In genomic region chr2:28898048-28898447, GRCh38 we compare ENCODE assay signal across 16 cellular contexts. TPM values are rescaled to one million over a fixed set of nuclear protein-coding genes. Genes with fewer than 3 reads are reported as not detected.
DNase-seq lines count a peak whose midpoint lies in the region; ATAC-seq, FAIRE-seq and TF ChIP-seq lines count a peak whose summit lies in the region.
"Had no signal": no experiment of that assay in that cellular context is flagged by ENCODE, and none has a peak within 500 bp of the region (broad histone marks: within the 10 kb centered on the region; RNA-seq: fewer than 3 reads in every experiment).

No MANE protein-coding gene starts in this region.

- H3K4me1 Mint-ChIP-seq in CD8-positive, alpha-beta memory T cell, result peaks cover 59 to 76% (median 74%) of the 10 kb centered on the region in 3 donors
- H3K4me1 Mint-ChIP-seq in central memory CD8-positive, alpha-beta T cell, result peaks cover 44% of the 10 kb centered on the region

- peaks cover 0 to 22% (median 6%) of the 10 kb centered on the region in 3 donors for H3K36me3 Mint-ChIP-seq in CD8-positive, alpha-beta memory T cell
- H3K36me3 Mint-ChIP-seq in central memory CD8-positive, alpha-beta T cell (ENCODE audit: insufficient read depth), result peaks cover 20% of the 10 kb centered on the region

- BruUV-seq in OCI-LY7 (replicated peaks; lab: Mats Ljungman, UMichigan), result no TSS peak

- H3K36me3 ChIP-seq in CD8-positive, alpha-beta memory T cell (ENCODE audit: insufficient read depth, low read length), result no peaks in the 10 kb centered on the region
- peaks cover 83% of the 10 kb centered on the region for H3K36me3 ChIP-seq in OCI-LY7 (ENCODE audit: insufficient read depth, low read length)
- H3K36me3 ChIP-seq: prostate gland had no signal

- intact Hi-C loops in OCI-LY7 (cut with micrococcal nuclease; ENCODE audit: unreplicated experiment), result loop anchor here (5.0 kb wide), 1 partner anchor 146 kb away; the partner anchor contains the start of gene PPP1CB
- intact Hi-C loops in head of caudate nucleus (cut with DNase I), result no loop called here

- H3K9me3 ChIP-seq in A549 (no peaks in the 10 kb centered on the region), OCI-LY7 (ENCODE audit: low read length) (peaks cover 5% of the 10 kb centered on the region; the same call in 1 of the 2 replicates)
- no peaks in the 10 kb centered on the region for H3K9me3 ChIP-seq in CD8-positive, alpha-beta memory T cell (ENCODE audit: low read length)
- H3K9me3 ChIP-seq: prostate gland had no signal

- H3K9me2 ChIP-seq in OCI-LY7 (ENCODE audit: insufficient read depth, low read length), result no peaks in the 10 kb centered on the region

- TF ChIP-seq RAD21 in A549 (conservative IDR thresholded peaks at IDR 0.05 in 1 of 2, IDR thresholded peaks at IDR 0.05 in 1 of 2), result no peak

- no peaks in the 10 kb centered on the region for H3K9me3 Mint-ChIP-seq in CD8-positive, alpha-beta memory T cell
- no peaks in the 10 kb centered on the region for H3K9me3 Mint-ChIP-seq in central memory CD8-positive, alpha-beta T cell
- H3K9me3 Mint-ChIP-seq: stimulated activated naive B cell treated with anti-CD40 and anti-IgM and Interleukin-4, amounts not matched to agents 10 μg/mL and 1 μg/mL and 100 μg/mL, for 72 hours had no signal

- ATAC-seq in A549 (no peak), HG02970 (IDR thresholded peaks at IDR 0.05; ENCODE audit: low FRiP score, unreplicated experiment) (no peak), HG03097 (IDR thresholded peaks at IDR 0.05; ENCODE audit: low FRiP score, unreplicated experiment) (no peak)
- ATAC-seq in central memory CD8-positive, alpha-beta T cell (replicated peaks; ENCODE audit: extremely low read depth, poor library complexity, severe bottlenecking), result no peak
- ATAC-seq: stimulated activated naive B cell treated with anti-CD40 and anti-IgM and Interleukin-4, amounts not matched to agents 10 μg/mL and 1 μg/mL and 100 μg/mL, for 72 hours had no signal

- H3K4me3 Mint-ChIP-seq in CD8-positive, alpha-beta memory T cell, result peak overlapping the region in 6 of 7 donors; percentile 28 to 97 (median 51)
- no peak overlapping the region for H3K4me3 Mint-ChIP-seq in central memory CD8-positive, alpha-beta T cell

- H3K27ac ChIP-seq in A549 (no peak overlapping the region), OCI-LY7 (ENCODE audit: low read depth, low read length, poor library complexity, severe bottlenecking) (no peak overlapping the region)
- H3K27ac ChIP-seq in CD8-positive, alpha-beta memory T cell (ENCODE audit: low read depth, low read length), result no peak overlapping the region
- H3K27ac ChIP-seq: C4-2B, prostate gland had no signal

- no peaks in the 10 kb centered on the region for H3K27me3 ChIP-seq in CD8-positive, alpha-beta memory T cell (ENCODE audit: insufficient read depth, low read length, poor library complexity, severe bottlenecking)

- DNase-seq in A549 (ENCODE audit: low read depth in 1 of 2, low spot score in 1 of 2) (no peak), OCI-LY7 (ENCODE audit: low spot score) (no peak), GM12892 (ENCODE audit: insufficient read length) (no peak), head of caudate nucleus (no peak)
- DNase-seq in CD8-positive, alpha-beta memory T cell, result no peak
- DNase-seq in central memory CD8-positive, alpha-beta T cell (ENCODE audit: low spot score in 2 of 2), result no peak
- DNase-seq: activated gamma-delta T cell treated with Interleukin-2 at 50 U/mL for 16 hours; midbrain; NCI-H446; SIG-M5; stimulated activated CD4-positive, alpha-beta T cell treated with anti-CD3 and anti-CD28 coated beads, Interleukin-2, amount 100 ng/mL, for 48 hours; stimulated activated naive B cell treated with anti-CD40 and anti-IgM and Interleukin-4, amounts not matched to agents 10 μg/mL and 1 μg/mL and 100 μg/mL, for 72 hours had no signal

- no peaks in the 10 kb centered on the region for H3K27me3 Mint-ChIP-seq in CD8-positive, alpha-beta memory T cell
- no peaks in the 10 kb centered on the region for H3K27me3 Mint-ChIP-seq in central memory CD8-positive, alpha-beta T cell
- H3K27me3 Mint-ChIP-seq: stimulated activated naive B cell treated with anti-CD40 and anti-IgM and Interleukin-4, amounts not matched to agents 10 μg/mL and 1 μg/mL and 100 μg/mL, for 72 hours had no signal

- TF ChIP-seq EP300 in A549 (IDR thresholded peaks at IDR 0.05), result no peak

- H3K79me2 ChIP-seq in OCI-LY7 (ENCODE audit: insufficient read depth, low read depth, low read length), result peaks cover 86% of the 10 kb centered on the region

- H3K4me1 ChIP-seq in A549 (peaks cover 57% of the 10 kb centered on the region), OCI-LY7 (ENCODE audit: insufficient read depth, low read length, poor library complexity, severe bottlenecking) (peaks cover 40% of the 10 kb centered on the region)
- H3K4me1 ChIP-seq in CD8-positive, alpha-beta memory T cell (ENCODE audit: insufficient read depth, low read length), result peaks cover 40% of the 10 kb centered on the region

- TF ChIP-seq POLR2A in A549 (IDR thresholded peaks at IDR 0.05; ENCODE audit: low read length) (no peak), GM12892 (IDR thresholded peaks at IDR 0.05; ENCODE audit: low read depth, low read length) (no peak)

- no peak for TF ChIP-seq CTCF in A549 (IDR thresholded peaks at IDR 0.05)
- TF ChIP-seq CTCF in OCI-LY7 (conservative IDR thresholded peaks at IDR 0.05; ENCODE audit: low read length), result no peak

- 75% methylated on average over 1 of the region's 1 CpG for WGBS in A549 (ENCODE audit: missing lambda C conversion rate)

- H3K27ac Mint-ChIP-seq in CD8-positive, alpha-beta memory T cell, result peak overlapping the region in 4 of 8 donors; percentile 39 to 97 (median 53)
- H3K27ac Mint-ChIP-seq in central memory CD8-positive, alpha-beta T cell (ENCODE audit: low read depth), result peak overlapping the region; percentile 53

- peaks cover 68% of the 10 kb centered on the region for H4K20me1 ChIP-seq in OCI-LY7 (ENCODE audit: insufficient read depth, low read length)

- POLR2A ChIA-PET in A549 (lab: Yijun Ruan, JAX) (no interaction called here), OCI-LY7 (lab: Charles Lee) (interaction anchor here (1.1 kb wide), 1 partner anchor 28 kb away, joined by 3 read pairs; the partner anchor contains the start of gene TRMT61B)
- POLR2A ChIA-PET in CD8-positive, alpha-beta memory T cell (lab: Charles Lee), result no interaction called here

- peak overlapping the region; percentile 83 for H3K4me2 ChIP-seq in A549
- peak overlapping the region; percentile 91 for H3K4me2 ChIP-seq in OCI-LY7 (ENCODE audit: low read length)

- H3K4me3 ChIP-seq in A549 (no peak overlapping the region), OCI-LY7 (ENCODE audit: low read depth, low read length, poor library complexity, severe bottlenecking) (peak overlapping the region; percentile 99)
- no peak overlapping the region for H3K4me3 ChIP-seq in CD8-positive, alpha-beta memory T cell (ENCODE audit: low read length)
- H3K4me3 ChIP-seq: prostate gland had no signal

- CTCF ChIA-PET in A549 (lab: Yijun Ruan, JAX) (no interaction called here), OCI-LY7 (lab: Charles Lee; ENCODE audit: unreplicated experiment) (no interaction called here)
- CTCF ChIA-PET in CD8-positive, alpha-beta memory T cell (lab: Charles Lee), result no interaction called here

- FAIRE-seq in A549 (lab: Jason Lieb, UNC) (no peak), GM12892 (lab: Jason Lieb, UNC) (no peak)

- H2AFZ ChIP-seq in OCI-LY7 (ENCODE audit: low read length), result no peak overlapping the region

TF ChIP-seq in A549, 52 proteins besides CTCF, POLR2A, EP300 and RAD21:
- TF ChIP-seq HOXB5 (CRISPR knock-in tag; IDR thresholded peaks at IDR 0.05), result no peak
- TF ChIP-seq MAZ (IDR thresholded peaks at IDR 0.05; ENCODE audit: borderline replicate concordance, low read depth, low read length), result no peak
- no peak for TF ChIP-seq HMGXB4 (CRISPR knock-in tag; IDR thresholded peaks at IDR 0.05; ENCODE audit: borderline replicate concordance)

RNA-seq across cellular contexts. Expression of gene WDR43, which starts 3.6 kb away (rescaled TPM):
- polyA plus RNA-seq in A549 (2011; rRNA removed), result 208 and 256 TPM in 2 replicates
- polyA plus RNA-seq in A549 (2012; cell fraction: cytosol; rRNA removed), result 50.6 and 51.9 TPM in 2 replicates
- polyA plus RNA-seq in A549 (2012; cell fraction: nucleus; rRNA removed), result 25.6 and 29.6 TPM in 2 replicates
- polyA plus RNA-seq in A549 (2017; fragmentation: RNase III; extraction: RNeasy Plus Mini Kit Qiagen cat#74134 plus additional on column Dnase treatment), result 71.8 to 83.6 TPM (median 72.4 TPM) in 3 replicates
- polyA minus RNA-seq in A549 (2011; rRNA and poly(A)+ RNA removed), result 186 and 192 TPM in 2 replicates
- total RNA-seq in CD8-positive, alpha-beta memory T cell, result 100 to 1,000 TPM; 169 to 186 TPM
- 40.0 TPM for polyA plus RNA-seq in CD8-positive, alpha-beta memory T cell
- 78.8 and 107 TPM in 2 replicates for total RNA-seq in OCI-LY7 (2014; rRNA removed; shearing (Covaris generic))
- total RNA-seq in OCI-LY7 (2022), result 94.0 and 111 TPM in 2 replicates
- 40.9 TPM for polyA plus RNA-seq in GM12892 (2012; ENCODE audit: missing spikeins)

RNA-seq across cellular contexts. Expression of gene TRMT61B, which starts 27.9 kb away (rescaled TPM):
- polyA plus RNA-seq in A549 (2011; rRNA removed) (24.9 and 38.6 TPM in 2 replicates), A549 (2017; fragmentation: RNase III; extraction: RNeasy Plus Mini Kit Qiagen cat#74134 plus additional on column Dnase treatment) (21.6 to 23.3 TPM (median 21.8 TPM) in 3 replicates)
- 14.2 and 14.4 TPM in 2 replicates for polyA plus RNA-seq in A549 (2012; cell fraction: cytosol; rRNA removed)
- polyA plus RNA-seq in A549 (2012; cell fraction: nucleus; rRNA removed), result 9.8 TPM in 2 replicates
- 7.9 and 8.7 TPM in 2 replicates for polyA minus RNA-seq in A549 (2011; rRNA and poly(A)+ RNA removed)
- 10 to 100 TPM; 18.3 to 20.2 TPM for total RNA-seq in CD8-positive, alpha-beta memory T cell
- 16.6 TPM for polyA plus RNA-seq in CD8-positive, alpha-beta memory T cell
- total RNA-seq in OCI-LY7 (2014; rRNA removed; shearing (Covaris generic)), result 18.3 and 22.7 TPM in 2 replicates
- 17.8 and 20.3 TPM in 2 replicates for total RNA-seq in OCI-LY7 (2022)
- 16.3 TPM for polyA plus RNA-seq in GM12892 (2012; ENCODE audit: missing spikeins)
